ENCODE assay signal across 10 cellular contexts in genomic region chr11:71977090-71977489, GRCh38.
"Had no signal": no experiment of that assay in that cellular context is flagged by ENCODE, and none has a peak within 500 bp of the region (broad histone marks: within the 10 kb centered on the region; RNA-seq: fewer than 3 reads in every experiment).

No MANE protein-coding gene starts in this region.

- H3K27ac Mint-ChIP-seq: effector memory CD8-positive, alpha-beta T cell; nephron had no signal

- H3K27me3 Mint-ChIP-seq: dendritic cell treated with granulocyte-macrophage colony-stimulating factor and Interleukin-4, amounts not matched to agents 40 ng/mL and 50 ng/mL, for 4 days; effector memory CD8-positive, alpha-beta T cell had no signal

- DNase-seq: kidney glomerular epithelial cell, psoas muscle, spleen had no signal

- H3K4me3 Mint-ChIP-seq: dendritic cell treated with granulocyte-macrophage colony-stimulating factor and Interleukin-4, amounts not matched to agents 40 ng/mL and 50 ng/mL, for 4 days; effector memory CD8-positive, alpha-beta T cell; nephron had no signal

- H3K4me3 ChIP-seq: esophagus muscularis mucosa, gastrocnemius medialis, heart right ventricle, psoas muscle, spleen had no signal

- H3K9me3 Mint-ChIP-seq: dendritic cell treated with granulocyte-macrophage colony-stimulating factor and Interleukin-4, amounts not matched to agents 40 ng/mL and 50 ng/mL, for 4 days; effector memory CD8-positive, alpha-beta T cell; nephron had no signal

- H3K27me3 ChIP-seq: esophagus muscularis mucosa, gastrocnemius medialis, heart right ventricle, spleen had no signal

- H3K4me1 Mint-ChIP-seq: nephron had no signal

- H3K4me1 ChIP-seq: psoas muscle had no signal

- H3K9me3 ChIP-seq: esophagus muscularis mucosa, gastrocnemius medialis, heart right ventricle, psoas muscle, spleen had no signal

- H3K27ac ChIP-seq: epithelial cell of prostate, esophagus muscularis mucosa, gastrocnemius medialis, psoas muscle had no signal

- H3K36me3 ChIP-seq: gastrocnemius medialis had no signal
